ENCODE assay signal across 31 cellular contexts in genomic region chr14:34732802-34733201, GRCh38. TPM values are rescaled to one million over a fixed set of nuclear protein-coding genes. Genes with fewer than 3 reads are reported as not detected.
DNase-seq lines count a peak whose midpoint lies in the region; ATAC-seq, FAIRE-seq and TF ChIP-seq lines count a peak whose summit lies in the region.
"Had no signal": no experiment of that assay in that cellular context is flagged by ENCODE, and none has a peak within 500 bp of the region (broad histone marks: within the 10 kb centered on the region; RNA-seq: fewer than 3 reads in every experiment).

No MANE protein-coding gene starts in this region.

- no peaks in the 10 kb centered on the region for H3K36me3 ChIP-seq in HepG2 (replicated peaks in 1 of 2; ENCODE audit: control insufficient read depth in 1 of 2, insufficient read depth in 2 of 2, low read length in 2 of 2)
- no peaks in the 10 kb centered on the region for H3K36me3 ChIP-seq in right lobe of liver
- no peaks in the 10 kb centered on the region for H3K36me3 ChIP-seq in OCI-LY3 (replicated peaks; ENCODE audit: low read depth, low read length)
- H3K36me3 ChIP-seq in endothelial cell of umbilical vein (ENCODE audit: control insufficient read depth in 2 of 2, extremely low read depth in 1 of 2, insufficient read depth in 2 of 2, low read length in 2 of 2) = no peaks in the 10 kb centered on the region
- H3K36me3 ChIP-seq in upper lobe of left lung = no peaks in the 10 kb centered on the region
- H3K36me3 ChIP-seq: BLaER1 treated with 17β-estradiol and CSF1 and Interleukin-3, amounts not matched to agents 10 nM and 100 nM; left ventricle myocardium inferior; tibial artery had no signal

- WGBS in HepG2 (ENCODE audit: low lambda C conversion rate) = 9% methylated on average over 4 of the region's 4 CpGs
- WGBS in right lobe of liver (ENCODE audit: insufficient coverage, low coverage, low lambda C conversion rate, missing lambda C conversion rate) = 61% methylated on average over 4 of the region's 4 CpGs
- 40 to 59% methylated on average over 4 of the region's 4 CpGs for WGBS in upper lobe of left lung, 2 donors

- ATAC-seq in HepG2 = peak; percentile 90
- ATAC-seq in right lobe of liver = no peak
- no peak for ATAC-seq in upper lobe of left lung (ENCODE audit: low FRiP score in 2 of 2)
- ATAC-seq in sciatic nerve = no peak
- ATAC-seq: psoas muscle; Right ventricle myocardium inferior; stimulated activated naive CD8-positive, alpha-beta T cell treated with anti-CD3 and anti-CD28 coated beads, Interleukin-15, amount 100 ng/mL, for 72 hours had no signal

- TF ChIP-seq EP300 in HepG2 (IDR thresholded peaks at IDR 0.05; ENCODE audit: low read depth in 2 of 2, low read length in 2 of 2) = no peak
- no peak for TF ChIP-seq EP300 in HepG2 (CRISPR knock-in tag; IDR thresholded peaks at IDR 0.05; ENCODE audit: borderline replicate concordance)
- no peak for TF ChIP-seq EP300 in upper lobe of left lung (IDR thresholded peaks at IDR 0.05)

- no peak for FAIRE-seq in HepG2 (lab: Jason Lieb, UNC)
- no peak for FAIRE-seq in endothelial cell of umbilical vein (lab: Jason Lieb, UNC)
- FAIRE-seq: GM18507, HTR-8/SVneo, islet of Langerhans had no signal

- H3K9me1 ChIP-seq in endothelial cell of umbilical vein (replicated peaks; ENCODE audit: control insufficient read depth, extremely low read depth, insufficient read depth, low read length) = no peaks in the 10 kb centered on the region

- H3K9ac ChIP-seq in HepG2 (ENCODE audit: insufficient read depth, low read depth, low read length) (no peak overlapping the region), OCI-LY3 (ENCODE audit: low read length) (no peak overlapping the region), endothelial cell of umbilical vein (replicated peaks; ENCODE audit: extremely low read depth, insufficient read depth, low read length) (no peak overlapping the region)
- H3K9ac ChIP-seq: BLaER1 treated with 17β-estradiol and CSF1 and Interleukin-3, amounts not matched to agents 10 nM and 100 nM had no signal

- peak overlapping the region; percentile 1 for H2AFZ ChIP-seq in HepG2 (ENCODE audit: low read length)
- H2AFZ ChIP-seq in OCI-LY3 (ENCODE audit: low read depth, low read length) = peak overlapping the region; percentile 86
- peak overlapping the region; percentile 2 for H2AFZ ChIP-seq in endothelial cell of umbilical vein (ENCODE audit: low read depth, low read length)

- TF ChIP-seq POLR2A in HepG2 (IDR thresholded peaks at IDR 0.05; ENCODE audit: insufficient read depth in 1 of 2, low read depth in 2 of 2, low read length in 2 of 2) (no peak), right lobe of liver (IDR thresholded peaks at IDR 0.05) (no peak), endothelial cell of umbilical vein (IDR thresholded peaks at IDR 0.05; ENCODE audit: low read depth, low read length) (no peak), upper lobe of left lung (IDR thresholded peaks at IDR 0.05) (no peak)

- TF ChIP-seq RAD21 in HepG2 (CRISPR knock-in tag; IDR thresholded peaks at IDR 0.05) = no peak

- intact Hi-C loops in HepG2 (cut with micrococcal nuclease; ENCODE audit: unreplicated experiment) (no loop called here), right lobe of liver (cut with DNase I) (no loop called here), endothelial cell of umbilical vein (cut with micrococcal nuclease) (no loop called here), sciatic nerve (cut with DNase I) (no loop called here)

- H3K79me2 ChIP-seq in HepG2 (ENCODE audit: insufficient read depth, low read length) (no peaks in the 10 kb centered on the region), OCI-LY3 (ENCODE audit: low read length) (no peaks in the 10 kb centered on the region), endothelial cell of umbilical vein (ENCODE audit: control insufficient read depth, insufficient read depth, low read length) (no peaks in the 10 kb centered on the region)

- CTCF ChIA-PET in HepG2 (lab: Yijun Ruan, JAX; ENCODE audit: low intra/inter-chr PET ratio, low total read pairs) = no interaction called here
- CTCF ChIA-PET in endothelial cell of umbilical vein (lab: Charles Lee) = interaction anchor here (0.7 to 2.4 kb wide), 4 partner anchors 8 to 145 kb away, joined by 3 to 32 read pairs (median 4); no protein-coding TSS in a partner anchor

- dilution Hi-C loops in endothelial cell of umbilical vein (cut with MboI; ENCODE audit: extremely low pct_ligation_motif_present, low sequenced_read_pairs) = no loop called here

- H4K20me1 ChIP-seq in HepG2 (ENCODE audit: insufficient read depth, low read length) = no peaks in the 10 kb centered on the region
- H4K20me1 ChIP-seq in OCI-LY3 (ENCODE audit: insufficient read depth, low read length) = no peaks in the 10 kb centered on the region
- H4K20me1 ChIP-seq in endothelial cell of umbilical vein (replicated peaks; ENCODE audit: control insufficient read depth, extremely low read depth, insufficient read depth, low read length) = no peaks in the 10 kb centered on the region
- H4K20me1 ChIP-seq: BLaER1 treated with 17β-estradiol and CSF1 and Interleukin-3, amounts not matched to agents 10 nM and 100 nM had no signal

- POLR2A ChIA-PET in HepG2 (lab: Yijun Ruan, JAX) (interaction anchor here (0.6 to 1.4 kb wide), 3 partner anchors 10 to 24 kb away, joined by 3 to 6 read pairs (median 3); no protein-coding TSS in a partner anchor), endothelial cell of umbilical vein (lab: Charles Lee) (interaction anchor here (0.6 kb wide), 1 partner anchor 56 kb away, joined by 3 read pairs; no protein-coding TSS in a partner anchor)

- no peak overlapping the region for H3K27ac ChIP-seq in HepG2 (ENCODE audit: extremely low read length, insufficient read depth, low read length)
- no peak overlapping the region for H3K27ac ChIP-seq in right lobe of liver
- no peak overlapping the region for H3K27ac ChIP-seq in OCI-LY3 (ENCODE audit: low read length)
- no peak overlapping the region for H3K27ac ChIP-seq in endothelial cell of umbilical vein (ENCODE audit: insufficient read depth, low read depth, low read length)
- no peak overlapping the region for H3K27ac ChIP-seq in upper lobe of left lung
- H3K27ac ChIP-seq: BLaER1 treated with 17β-estradiol and CSF1 and Interleukin-3, amounts not matched to agents 10 nM and 100 nM; dorsolateral prefrontal cortex; left ventricle myocardium inferior; psoas muscle; tibial artery had no signal

- no peak for TF ChIP-seq CTCF in HepG2 (CRISPR knock-in tag; IDR thresholded peaks at IDR 0.05)
- no peak for TF ChIP-seq CTCF in right lobe of liver (IDR thresholded peaks at IDR 0.05)
- no peak for TF ChIP-seq CTCF in OCI-LY3 (IDR thresholded peaks at IDR 0.05; ENCODE audit: low read depth, low read length)
- no peak for TF ChIP-seq CTCF in endothelial cell of umbilical vein (IDR thresholded peaks at IDR 0.05; ENCODE audit: extremely low read depth in 1 of 2, insufficient read depth in 1 of 2, low read depth in 1 of 2, low read length in 2 of 2)
- no peak for TF ChIP-seq CTCF in upper lobe of left lung (IDR thresholded peaks at IDR 0.05)

- H3K4me3 ChIP-seq in HepG2 (replicated peaks in 1 of 3; ENCODE audit: insufficient read depth in 1 of 3, low read depth in 2 of 3, low read length in 3 of 3) (peak overlapping the region in 1 of 3 experiments; percentile 6; a peak in 1 of 6 replicates), right lobe of liver (no peak overlapping the region), OCI-LY3 (ENCODE audit: low read length) (peak overlapping the region; percentile 20; the same call in 1 of the 2 replicates), endothelial cell of umbilical vein (replicated peaks in 1 of 3; ENCODE audit: insufficient read depth in 1 of 3, low read depth in 1 of 3, low read length in 3 of 3) (no peak overlapping the region), upper lobe of left lung (no peak overlapping the region)
- H3K4me3 ChIP-seq: BLaER1 treated with 17β-estradiol and CSF1 and Interleukin-3, amounts not matched to agents 10 nM and 100 nM; dorsolateral prefrontal cortex; left ventricle myocardium inferior; psoas muscle; tibial artery had no signal

- H3K4me1 ChIP-seq in HepG2 (ENCODE audit: insufficient read depth, low read length) (peaks cover 11% of the 10 kb centered on the region), right lobe of liver (no peaks in the 10 kb centered on the region), OCI-LY3 (ENCODE audit: low read length) (peaks cover 4% of the 10 kb centered on the region; the same call in 1 of the 2 replicates), endothelial cell of umbilical vein (ENCODE audit: control insufficient read depth, extremely low read depth, insufficient read depth, low read length) (no peaks in the 10 kb centered on the region), upper lobe of left lung (no peaks in the 10 kb centered on the region)
- H3K4me1 ChIP-seq: BLaER1 treated with 17β-estradiol and CSF1 and Interleukin-3, amounts not matched to agents 10 nM and 100 nM; left ventricle myocardium inferior; psoas muscle; tibial artery had no signal

- H3K27me3 ChIP-seq in HepG2 (ENCODE audit: control insufficient read depth in 1 of 2, insufficient read depth in 2 of 2, low read length in 2 of 2) (no peaks in the 10 kb centered on the region), right lobe of liver (no peaks in the 10 kb centered on the region), OCI-LY3 (ENCODE audit: low read depth, low read length) (no peaks in the 10 kb centered on the region), endothelial cell of umbilical vein (ENCODE audit: control insufficient read depth in 2 of 2, insufficient read depth in 2 of 2, low read length in 2 of 2) (no peaks in the 10 kb centered on the region), upper lobe of left lung (no peaks in the 10 kb centered on the region)
- H3K27me3 ChIP-seq: BLaER1 treated with 17β-estradiol and CSF1 and Interleukin-3, amounts not matched to agents 10 nM and 100 nM; dorsolateral prefrontal cortex; tibial artery had no signal

- in situ Hi-C loops in HepG2 (cut with HindIII; ENCODE audit: extremely low pct_ligation_motif_present, low pct_unique_long_range_greater_than_20kb) = no loop called here

- H3K4me2 ChIP-seq in HepG2 (ENCODE audit: low read depth, low read length) (peak overlapping the region; percentile 13), OCI-LY3 (ENCODE audit: low read length) (peak overlapping the region; percentile 25), endothelial cell of umbilical vein (ENCODE audit: insufficient read depth, low read length) (no peak overlapping the region)
- H3K4me2 ChIP-seq: BLaER1 treated with 17β-estradiol and CSF1 and Interleukin-3, amounts not matched to agents 10 nM and 100 nM had no signal

- DNase-seq in HepG2 (ENCODE audit: low spot score) = peak; percentile 47
- no peak for DNase-seq in right lobe of liver
- DNase-seq in endothelial cell of umbilical vein (ENCODE audit: low read depth, low spot score) = no peak
- DNase-seq in upper lobe of left lung = no peak
- no peak for DNase-seq in COLO668 (lab: John Stamatoyannopoulos, UW; ENCODE audit: unreplicated experiment)
- DNase-seq in sciatic nerve (ENCODE audit: low spot score) = no peak
- no peak for DNase-seq in activated CD8-positive, alpha-beta memory T cell treated with anti-CD3 and anti-CD28 coated beads, Interleukin-2, amount 50 U/mL, for 4 hours
- DNase-seq: activated CD4-positive, alpha-beta T cell treated with anti-CD3 and anti-CD28 coated beads, Interleukin-2, amount 10 ng/mL, durations not matched to agents 24 days and 14 days; activated gamma-delta T cell treated with Interleukin-2 at 50 U/mL for 16 hours; activated T-cell treated with anti-CD3 and anti-CD28 coated beads, Interleukin-2, amount 50 U/mL, for 24 hours; cerebellar nuclear complex; DMS79 treated with DMSO at 0.1 percent for 48 hours; dorsolateral prefrontal cortex; left ventricle myocardium inferior; naive B cell; NCI-H1092; NCI-H187; NCI-H526 treated with DMSO at 0.1 percent for 48 hours; occipital lobe; OCI-M1; psoas muscle; stimulated activated naive CD8-positive, alpha-beta T cell treated with anti-CD3 and anti-CD28 coated beads, Interleukin-15, amount 100 ng/mL, for 72 hours; SW 1271; T-helper 9 cell; tibial artery had no signal

- H3K9me3 ChIP-seq in HepG2 (ENCODE audit: low read length) (no peaks in the 10 kb centered on the region), right lobe of liver (no peaks in the 10 kb centered on the region), OCI-LY3 (ENCODE audit: insufficient read depth, low read length) (no peaks in the 10 kb centered on the region), endothelial cell of umbilical vein (replicated peaks; ENCODE audit: control insufficient read depth, insufficient read depth, low read length) (no peaks in the 10 kb centered on the region), upper lobe of left lung (no peaks in the 10 kb centered on the region)
- H3K9me3 ChIP-seq: BLaER1 treated with 17β-estradiol and CSF1 and Interleukin-3, amounts not matched to agents 10 nM and 100 nM; left ventricle myocardium inferior; psoas muscle; tibial artery had no signal

- BruUV-seq in HepG2 (replicated peaks; lab: Mats Ljungman, UMichigan) (no TSS peak), endothelial cell of umbilical vein (replicated peaks; lab: Mats Ljungman, UMichigan) (no TSS peak)

RNA-seq across cellular contexts. Expression of gene CFL2, which starts 18.4 kb away (rescaled TPM):
- total RNA-seq in HepG2 (2016; rRNA removed; fragmentation: Illumina TruSeq; extraction: Trizol) = 158 and 301 TPM in 2 replicates
- 28.5 and 36.5 TPM in 2 replicates for total RNA-seq in HepG2 (2016; cell fraction: cytosol; rRNA removed; fragmentation: Illumina TruSeq; extraction: Trizol; ENCODE audit: low read depth)
- 158 and 295 TPM in 2 replicates for total RNA-seq in HepG2 (2016; cell fraction: insoluble cytoplasmic fraction; rRNA removed; fragmentation: Illumina TruSeq; extraction: Trizol)
- total RNA-seq in HepG2 (2016; cell fraction: membrane; rRNA removed; fragmentation: Illumina TruSeq; extraction: Trizol) = 108 and 127 TPM in 2 replicates
- total RNA-seq in HepG2 (2016; cell fraction: nucleus; rRNA removed; fragmentation: Illumina TruSeq; extraction: Trizol) = 85.5 and 89.1 TPM in 2 replicates
- 68.8 and 114 TPM in 2 replicates for polyA plus RNA-seq in HepG2 (2011; rRNA removed)
- polyA plus RNA-seq in HepG2 (2011; cell fraction: cytosol; rRNA removed) = 44.2 and 78.0 TPM in 2 replicates
- polyA plus RNA-seq in HepG2 (2011; cell fraction: nucleus; rRNA removed) = 22.8 and 33.8 TPM in 2 replicates
- 145 and 207 TPM in 2 replicates for polyA plus RNA-seq in HepG2 (2012)
- 96.7 and 98.0 TPM in 2 replicates for polyA plus RNA-seq in HepG2 (2016; cell fraction: cytosol; fragmentation: Illumina TruSeq; extraction: Trizol; ENCODE audit: low read depth)
- polyA plus RNA-seq in HepG2 (2016; cell fraction: insoluble cytoplasmic fraction; fragmentation: Illumina TruSeq; extraction: Trizol; ENCODE audit: low read depth) = 414 and 424 TPM in 2 replicates
- 172 and 187 TPM in 2 replicates for polyA plus RNA-seq in HepG2 (2016; cell fraction: membrane; fragmentation: Illumina TruSeq; extraction: Trizol; ENCODE audit: low read depth)
- polyA plus RNA-seq in HepG2 (2016; cell fraction: nucleus; fragmentation: Illumina TruSeq; extraction: Trizol; ENCODE audit: insufficient read depth, low read depth) = 152 and 161 TPM in 2 replicates
- polyA minus RNA-seq in HepG2 (2011; rRNA and poly(A)+ RNA removed; ENCODE audit: low replicate concordance) = 34.1 and 43.7 TPM in 2 replicates
- 94.3 and 108 TPM in 2 replicates for polyA minus RNA-seq in HepG2 (2011; cell fraction: cytosol; rRNA and poly(A)+ RNA removed)
- 50.5 and 53.0 TPM in 2 replicates for polyA minus RNA-seq in HepG2 (2011; cell fraction: nucleus; rRNA and poly(A)+ RNA removed)
- total RNA-seq in right lobe of liver = 10 to 100 TPM; 74.2 to 95.3 (median 78.3) TPM
- total RNA-seq in endothelial cell of umbilical vein = 91.9 and 98.1 TPM in 2 replicates
- polyA plus RNA-seq in endothelial cell of umbilical vein = 34.4 and 42.8 TPM in 2 replicates
- polyA plus RNA-seq in endothelial cell of umbilical vein (2011; cell fraction: cytosol; rRNA removed) = 43.5 and 47.4 TPM in 2 replicates
- 25.4 and 33.5 TPM in 2 replicates for polyA plus RNA-seq in endothelial cell of umbilical vein (2011; cell fraction: nucleus; rRNA removed)
- 85.5 and 153 TPM in 2 replicates for polyA plus RNA-seq in endothelial cell of umbilical vein (2012)
- 43.4 and 56.7 TPM in 2 replicates for polyA minus RNA-seq in endothelial cell of umbilical vein
- polyA minus RNA-seq in endothelial cell of umbilical vein (2011; cell fraction: cytosol; rRNA and poly(A)+ RNA removed) = 36.5 TPM
- 18.6 and 31.3 TPM in 2 replicates for polyA minus RNA-seq in endothelial cell of umbilical vein (2011; cell fraction: nucleus; rRNA and poly(A)+ RNA removed)
- 10 to 100 TPM in 5 of 6 donors, 1 to 10 TPM in 1; 8.4 to 51.6 (median 40.7) TPM for total RNA-seq in upper lobe of left lung
- 101 TPM for total RNA-seq in sciatic nerve

Comparison
In these comparisons a context has a peak if more than half of its experiments do, and no peak if none do; other contexts are left out.
1. H2AFZ ChIP-seq: peak in every context shown above with its lines; median percentile 86 in OCI-LY3; 2 in endothelial cell of umbilical vein; 1 in HepG2.